ENCODE assay signal across 22 cellular contexts in the genomic region with DNA sequence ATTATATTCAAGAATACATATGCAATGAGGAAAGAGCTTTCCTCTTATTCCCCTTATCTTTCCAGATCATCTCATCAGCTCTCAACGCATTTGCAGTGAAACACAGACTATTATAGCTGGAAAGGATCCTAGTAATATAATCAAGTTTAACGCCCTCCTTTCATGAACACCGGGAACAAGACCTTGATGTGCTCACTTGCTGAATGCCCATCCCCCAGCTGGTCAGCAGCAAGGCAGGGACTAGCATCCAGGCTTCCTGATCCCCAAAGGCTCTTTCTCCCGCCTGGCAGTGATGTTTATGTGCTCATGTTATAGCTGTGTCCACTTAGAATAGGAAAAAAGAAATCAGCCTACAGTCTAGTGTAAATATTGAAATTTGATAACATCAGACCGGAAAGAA. TPM values are rescaled to one million over a fixed set of nuclear protein-coding genes. Genes with fewer than 3 reads are reported as not detected.
A peak's percentile ranks its signal among the peaks of the same experiment; 100 is the strongest.
DNase-seq lines count a peak whose midpoint lies in the region; TF ChIP-seq lines count a peak whose summit lies in the region.
"Had no signal": no experiment of that assay in that cellular context is flagged by ENCODE, and none has a peak within 500 bp of the region (broad histone marks: within the 10 kb centered on the region; RNA-seq: fewer than 3 reads in every experiment).

No MANE protein-coding gene starts in this region.

- H3K4me1 Mint-ChIP-seq in glutamatergic neuron (ENCODE audit: low read depth, unreplicated experiment) (peaks cover 22% of the 10 kb centered on the region), osteocyte (ENCODE audit: unreplicated experiment) (peaks cover 34% of the 10 kb centered on the region)
- H3K4me1 Mint-ChIP-seq in activated T-cell treated with anti-CD3 and anti-CD28 coated beads, Interleukin-2, amount 50 U/mL, for 24 hours (ENCODE audit: low read depth) = no peaks in the 10 kb centered on the region
- no peaks in the 10 kb centered on the region for H3K4me1 Mint-ChIP-seq in activated CD4-positive, alpha-beta T cell treated with anti-CD3 and anti-CD28 coated beads, Interleukin-2, amount 10 ng/mL, durations not matched to agents 7 days and 5 days
- H3K4me1 Mint-ChIP-seq: stimulated activated effector memory CD8-positive, alpha-beta T cell treated with anti-CD3 and anti-CD28 coated beads, Interleukin-12 subunit alpha, Interleukin-12 subunit beta, amount 100 ng/mL, for 72 hours had no signal

- peaks cover 1% of the 10 kb centered on the region for H3K27me3 Mint-ChIP-seq in glutamatergic neuron (ENCODE audit: unreplicated experiment)
- H3K27me3 Mint-ChIP-seq in osteocyte (ENCODE audit: unreplicated experiment) = no peaks in the 10 kb centered on the region
- peaks cover 55% of the 10 kb centered on the region for H3K27me3 Mint-ChIP-seq in activated T-cell treated with anti-CD3 and anti-CD28 coated beads, Interleukin-2, amount 50 U/mL, for 24 hours
- peaks cover 3% of the 10 kb centered on the region for H3K27me3 Mint-ChIP-seq in activated CD4-positive, alpha-beta T cell treated with anti-CD3 and anti-CD28 coated beads, Interleukin-2, amount 10 ng/mL, durations not matched to agents 7 days and 5 days

- peak overlapping the region; percentile 96 for H3K27ac Mint-ChIP-seq in glutamatergic neuron (ENCODE audit: unreplicated experiment)
- H3K27ac Mint-ChIP-seq in osteocyte (ENCODE audit: unreplicated experiment) = peak overlapping the region; percentile 57
- H3K27ac Mint-ChIP-seq in activated T-cell treated with anti-CD3 and anti-CD28 coated beads, Interleukin-2, amount 50 U/mL, for 24 hours = no peak overlapping the region
- H3K27ac Mint-ChIP-seq in activated CD4-positive, alpha-beta T cell treated with anti-CD3 and anti-CD28 coated beads, Interleukin-2, amount 10 ng/mL, durations not matched to agents 7 days and 5 days = no peak overlapping the region
- H3K27ac Mint-ChIP-seq: natural killer cell treated with Interleukin-12 subunit alpha and Interleukin-12 subunit beta and Interleukin-15 and Interleukin-18, amount 100 ng/mL, for 72 hours; stimulated activated effector memory CD8-positive, alpha-beta T cell treated with anti-CD3 and anti-CD28 coated beads, Interleukin-12 subunit alpha, Interleukin-12 subunit beta, amount 100 ng/mL, for 72 hours had no signal

- peak; percentile 24 for DNase-seq in DMS53 treated with DMSO at 0.1 percent for 48 hours (lab: John Stamatoyannopoulos, UW; ENCODE audit: unreplicated experiment)
- DNase-seq in NCI-H510A (lab: John Stamatoyannopoulos, UW) = peak; percentile 36
- DNase-seq in glutamatergic neuron = peak; percentile 36
- DNase-seq in osteocyte (ENCODE audit: extremely low spot score, unreplicated experiment) = no peak
- no peak for DNase-seq in GOT3 (lab: John Stamatoyannopoulos, UW)
- DNase-seq in NCI-H1694 treated with DMSO at 0.1 percent for 48 hours (lab: John Stamatoyannopoulos, UW) = no peak
- no peak for DNase-seq in activated T-cell treated with anti-CD3 and anti-CD28 coated beads, Interleukin-2, amount 50 U/mL, for 24 hours
- no peak for DNase-seq in activated CD4-positive, alpha-beta T cell treated with anti-CD3 and anti-CD28 coated beads, Interleukin-2, amount 10 ng/mL, durations not matched to agents 7 days and 5 days
- DNase-seq: activated CD4-positive, alpha-beta T cell treated with anti-CD3 and anti-CD28 coated beads for 4 hours; activated gamma-delta T cell treated with Interleukin-2 at 50 U/mL for 16 hours; activated T-cell treated with anti-CD3 and anti-CD28 coated beads, Interleukin-2, amount 50 U/mL, for 4 hours; C1 segment of cervical spinal cord; islet precursor cell; Kasumi-1; OCI-M1; sigmoid colon; stimulated activated CD4-positive, alpha-beta T cell treated with anti-CD3 and anti-CD28 coated beads, Interleukin-4, amount 100 ng/mL, for 24 hours; upper lobe of right lung had no signal

- CTCF ChIA-PET in activated CD4-positive, alpha-beta T cell treated with anti-CD3 and anti-CD28 coated beads, Interleukin-2, amount 10 ng/mL, durations not matched to agents 7 days and 5 days (lab: Charles Lee) = interaction anchor here (1.1 kb wide), 1 partner anchor 10 kb away, joined by 5 read pairs; no protein-coding TSS in a partner anchor

- no peak for TF ChIP-seq CTCF in glutamatergic neuron (IDR thresholded peaks at IDR 0.05; ENCODE audit: partially characterized antibody, unreplicated experiment)
- no peak for TF ChIP-seq CTCF in osteocyte (IDR thresholded peaks at IDR 0.05)

- H3K4me3 Mint-ChIP-seq in glutamatergic neuron (ENCODE audit: unreplicated experiment) (peak overlapping the region; percentile 71), osteocyte (ENCODE audit: unreplicated experiment) (peak overlapping the region; percentile 22)
- no peak overlapping the region for H3K4me3 Mint-ChIP-seq in activated T-cell treated with anti-CD3 and anti-CD28 coated beads, Interleukin-2, amount 50 U/mL, for 24 hours
- no peak overlapping the region for H3K4me3 Mint-ChIP-seq in activated CD4-positive, alpha-beta T cell treated with anti-CD3 and anti-CD28 coated beads, Interleukin-2, amount 10 ng/mL, durations not matched to agents 7 days and 5 days
- H3K4me3 Mint-ChIP-seq: activated T-cell treated with anti-CD3 and anti-CD28 coated beads, Interleukin-2, amount 50 U/mL, for 4 hours; mesothelial cell of epicardium; natural killer cell treated with Interleukin-12 subunit alpha and Interleukin-12 subunit beta and Interleukin-15 and Interleukin-18, amount 100 ng/mL, for 72 hours; stimulated activated effector memory CD8-positive, alpha-beta T cell treated with anti-CD3 and anti-CD28 coated beads, Interleukin-12 subunit alpha, Interleukin-12 subunit beta, amount 100 ng/mL, for 72 hours had no signal

- POLR2A ChIA-PET in activated CD4-positive, alpha-beta T cell treated with anti-CD3 and anti-CD28 coated beads, Interleukin-2, amount 10 ng/mL, durations not matched to agents 7 days and 5 days (lab: Charles Lee) = no interaction called here

- peaks cover 2% of the 10 kb centered on the region for H3K9me3 Mint-ChIP-seq in glutamatergic neuron (ENCODE audit: unreplicated experiment)
- no peaks in the 10 kb centered on the region for H3K9me3 Mint-ChIP-seq in osteocyte (ENCODE audit: unreplicated experiment)
- H3K9me3 Mint-ChIP-seq in activated T-cell treated with anti-CD3 and anti-CD28 coated beads, Interleukin-2, amount 50 U/mL, for 24 hours = no peaks in the 10 kb centered on the region
- H3K9me3 Mint-ChIP-seq in activated CD4-positive, alpha-beta T cell treated with anti-CD3 and anti-CD28 coated beads, Interleukin-2, amount 10 ng/mL, durations not matched to agents 7 days and 5 days = no peaks in the 10 kb centered on the region
- H3K9me3 Mint-ChIP-seq: activated T-cell treated with anti-CD3 and anti-CD28 coated beads, Interleukin-2, amount 50 U/mL, for 4 hours; mesothelial cell of epicardium; natural killer cell treated with Interleukin-12 subunit alpha and Interleukin-12 subunit beta and Interleukin-15 and Interleukin-18, amount 100 ng/mL, for 72 hours; stimulated activated effector memory CD8-positive, alpha-beta T cell treated with anti-CD3 and anti-CD28 coated beads, Interleukin-12 subunit alpha, Interleukin-12 subunit beta, amount 100 ng/mL, for 72 hours had no signal

- no peaks in the 10 kb centered on the region for H3K36me3 Mint-ChIP-seq in glutamatergic neuron (ENCODE audit: unreplicated experiment)
- H3K36me3 Mint-ChIP-seq in osteocyte (ENCODE audit: unreplicated experiment) = peaks cover 2% of the 10 kb centered on the region
- no peaks in the 10 kb centered on the region for H3K36me3 Mint-ChIP-seq in activated T-cell treated with anti-CD3 and anti-CD28 coated beads, Interleukin-2, amount 50 U/mL, for 24 hours (ENCODE audit: low read depth)
- H3K36me3 Mint-ChIP-seq in activated CD4-positive, alpha-beta T cell treated with anti-CD3 and anti-CD28 coated beads, Interleukin-2, amount 10 ng/mL, durations not matched to agents 7 days and 5 days (ENCODE audit: low read depth) = no peaks in the 10 kb centered on the region
- H3K36me3 Mint-ChIP-seq: mesothelial cell of epicardium; natural killer cell treated with Interleukin-12 subunit alpha and Interleukin-12 subunit beta and Interleukin-15 and Interleukin-18, amount 100 ng/mL, for 72 hours; stimulated activated effector memory CD8-positive, alpha-beta T cell treated with anti-CD3 and anti-CD28 coated beads, Interleukin-12 subunit alpha, Interleukin-12 subunit beta, amount 100 ng/mL, for 72 hours had no signal

RNA-seq across cellular contexts. Expression of a gene that starts 24.6 kb away (rescaled TPM):
- total RNA-seq in glutamatergic neuron (ENCODE audit: unreplicated experiment) = 32.8 TPM
- 98.0 and 101 TPM in 2 replicates for total RNA-seq in osteocyte
- total RNA-seq in activated CD4-positive, alpha-beta T cell treated with anti-CD3 and anti-CD28 coated beads, Interleukin-2, amount 10 ng/mL, durations not matched to agents 7 days and 5 days = not detected
- total RNA-seq: natural killer cell treated with Interleukin-12 subunit alpha and Interleukin-12 subunit beta and Interleukin-15 and Interleukin-18, amount 100 ng/mL, for 72 hours; T-helper 2 cell treated with Interferon-gamma antibody and Interleukin-4, amounts not matched to agents 100 ng/mL and 5 ng/mL, for 36 hours had no signal

Comparison
In these comparisons a context has a peak if more than half of its experiments do, and no peak if none do; other contexts are left out.
1. DNase-seq: peak in DMS53 treated with DMSO at 0.1 percent for 48 hours (single experiment), NCI-H510A (single experiment) and glutamatergic neuron (single experiment); none in osteocyte (single experiment), GOT3 (single experiment), NCI-H1694 treated with DMSO at 0.1 percent for 48 hours (single experiment), activated T-cell treated with anti-CD3 and anti-CD28 coated beads, Interleukin-2, amount 50 U/mL, for 24 hours (single experiment) and activated CD4-positive, alpha-beta T cell treated with anti-CD3 and anti-CD28 coated beads, Interleukin-2, amount 10 ng/mL, durations not matched to agents 7 days and 5 days (single experiment).
2. H3K27ac Mint-ChIP-seq: peak in glutamatergic neuron (single experiment) and osteocyte (single experiment); none in activated T-cell treated with anti-CD3 and anti-CD28 coated beads, Interleukin-2, amount 50 U/mL, for 24 hours (single experiment) and activated CD4-positive, alpha-beta T cell treated with anti-CD3 and anti-CD28 coated beads, Interleukin-2, amount 10 ng/mL, durations not matched to agents 7 days and 5 days (single experiment).
3. H3K4me3 Mint-ChIP-seq: peak in glutamatergic neuron (single experiment) and osteocyte (single experiment); none in activated T-cell treated with anti-CD3 and anti-CD28 coated beads, Interleukin-2, amount 50 U/mL, for 24 hours (single experiment) and activated CD4-positive, alpha-beta T cell treated with anti-CD3 and anti-CD28 coated beads, Interleukin-2, amount 10 ng/mL, durations not matched to agents 7 days and 5 days (single experiment).
4. RNA of a gene that starts 24.6 kb away (total RNA-seq): 98.0 to 101 TPM in osteocyte and 32.8 TPM in glutamatergic neuron (single experiment); not detected in activated CD4-positive, alpha-beta T cell treated with anti-CD3 and anti-CD28 coated beads, Interleukin-2, amount 10 ng/mL, durations not matched to agents 7 days and 5 days; every median in the first group is over 10 times any median in the second.